In the genomic region with DNA sequence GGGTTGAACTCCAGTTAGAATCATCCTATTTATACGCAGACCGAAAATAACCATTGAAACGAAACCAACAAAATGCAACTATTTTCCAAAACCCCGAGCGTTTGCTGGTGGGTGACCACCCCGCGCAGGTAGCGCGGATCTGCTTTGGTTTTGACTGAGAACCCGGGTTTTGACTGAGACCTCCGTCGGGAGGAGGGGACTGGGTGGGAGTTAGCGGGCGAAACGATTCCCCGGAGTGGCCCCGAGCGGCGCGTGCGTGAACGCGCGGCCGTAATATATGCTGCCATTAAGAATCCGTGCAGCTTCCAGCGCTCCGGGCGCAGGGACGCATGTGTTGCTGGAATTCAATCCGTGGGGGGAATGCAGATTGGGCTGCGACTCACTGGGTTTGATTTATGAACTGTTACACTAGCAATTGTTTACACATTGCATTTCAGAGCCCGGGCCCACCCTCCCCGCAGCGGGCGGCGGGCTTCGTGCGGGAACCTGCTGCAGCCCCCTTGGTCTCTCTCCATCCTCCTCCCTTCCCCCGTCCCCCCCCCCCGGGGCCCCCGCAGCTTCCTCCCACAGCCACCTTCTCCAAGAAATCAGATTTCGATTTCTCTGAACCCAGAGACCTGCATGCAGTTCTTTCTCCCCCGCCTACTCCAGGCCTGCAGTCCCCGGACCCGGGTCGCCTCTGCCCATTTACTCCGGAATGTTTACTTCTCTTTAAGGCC, we compare ENCODE assay signal across 8 cellular contexts. TPM values are rescaled to one million over a fixed set of nuclear protein-coding genes. Genes with fewer than 3 reads are reported as not detected.
DNase-seq lines count a peak whose midpoint lies in the region; ATAC-seq and TF ChIP-seq lines count a peak whose summit lies in the region.

No MANE protein-coding gene starts in this region.

- peaks cover 98% of the 10 kb centered on the region for H3K27me3 Mint-ChIP-seq in nephron progenitor cell (ENCODE audit: low read depth, poor library complexity)

- peak overlapping the region; percentile 63 for H3K4me3 ChIP-seq in epithelial cell of proximal tubule (ENCODE audit: low read depth, low read length)

- peak; percentile 49 for DNase-seq in ACHN
- DNase-seq in GM13976 (ENCODE audit: low spot score) = peak; percentile 52
- peak; percentile 68 for DNase-seq in SK-N-DZ (ENCODE audit: low spot score)
- no peak for DNase-seq in epithelial cell of proximal tubule (ENCODE audit: low read depth)
- DNase-seq in nephron progenitor cell = peak; percentile 74
- DNase-seq in D341Med (ENCODE audit: low spot score) = no peak

- H3K27ac Mint-ChIP-seq in nephron progenitor cell = peak overlapping the region; percentile 48

- in situ Hi-C loops in ACHN (cut with HindIII; ENCODE audit: low pct_ligation_motif_present, low pct_unique_long_range_greater_than_20kb, low sequenced_read_pairs) = no loop called here
- in situ Hi-C loops in GM13976 (cut with MboI; ENCODE audit: low sequenced_read_pairs, unreplicated experiment) = loop anchor here (25.0 kb wide), 1 partner anchor 535 kb away; no protein-coding TSS in a partner anchor

- H3K4me3 Mint-ChIP-seq in nephron progenitor cell = peak overlapping the region; percentile 91

- H3K4me1 Mint-ChIP-seq in nephron progenitor cell = peaks cover 65% of the 10 kb centered on the region

- ATAC-seq in HG03025 (IDR thresholded peaks at IDR 0.05; ENCODE audit: low FRiP score, unreplicated experiment) (no peak), HG03460 (IDR thresholded peaks at IDR 0.05; ENCODE audit: unreplicated experiment) (no peak)

- no peaks in the 10 kb centered on the region for H3K36me3 Mint-ChIP-seq in nephron progenitor cell (ENCODE audit: low read depth)

- H3K9me3 Mint-ChIP-seq in nephron progenitor cell = peaks cover 17% of the 10 kb centered on the region

- no peak for TF ChIP-seq CTCF in GM13976 (IDR thresholded peaks at IDR 0.05; ENCODE audit: borderline replicate concordance, control extremely low read depth, extremely low read depth, insufficient read depth, missing control alignments)
- TF ChIP-seq CTCF in epithelial cell of proximal tubule (conservative IDR thresholded peaks at IDR 0.05; ENCODE audit: low read depth, low read length) = no peak
- TF ChIP-seq CTCF in nephron progenitor cell (IDR thresholded peaks at IDR 0.05) = no peak

RNA-seq across cellular contexts. Expression of a gene that starts 9.9 kb away (rescaled TPM):
- polyA plus RNA-seq in SK-N-DZ (2014; cell fraction: cytosol; rRNA removed) = 6.8 and 7.9 TPM in 2 replicates
- 6.4 and 7.1 TPM in 2 replicates for polyA plus RNA-seq in SK-N-DZ (2014; cell fraction: nucleus; rRNA removed)
- 0.72 and 1.1 TPM in 2 replicates for total RNA-seq in epithelial cell of proximal tubule

Comparison
In these comparisons a context has a peak if more than half of its experiments do, and no peak if none do; other contexts are left out.
1. DNase-seq: peak in ACHN (single experiment), GM13976 (single experiment), SK-N-DZ (single experiment) and nephron progenitor cell (single experiment); none in epithelial cell of proximal tubule (single experiment) and D341Med (single experiment).